ENCODE assay signal across 8 cellular contexts in genomic region chr20:833121-833449, GRCh38. TPM values are rescaled to one million over a fixed set of nuclear protein-coding genes. Genes with fewer than 3 reads are reported as not detected.
DNase-seq lines count a peak whose midpoint lies in the region; ATAC-seq, FAIRE-seq and TF ChIP-seq lines count a peak whose summit lies in the region.

No MANE protein-coding gene starts in this region.

- H3K79me2 ChIP-seq in astrocyte (ENCODE audit: insufficient read depth, low read length): peaks cover 23% of the 10 kb centered on the region

- H3K4me3 ChIP-seq in AG09309 (ENCODE audit: control insufficient read depth, low read depth, low read length) (peak overlapping the region; percentile 84), astrocyte (ENCODE audit: insufficient read depth, low read depth, low read length) (peak overlapping the region; percentile 85), mucosa of stomach (ENCODE audit: low read length) (no peak overlapping the region)

- no peaks in the 10 kb centered on the region for H3K27me3 ChIP-seq in astrocyte (ENCODE audit: insufficient read depth, low read length)
- H3K27me3 ChIP-seq in mucosa of stomach (ENCODE audit: control insufficient read depth, insufficient read depth, low read length): no peaks in the 10 kb centered on the region

- peak; percentile 2 for ATAC-seq in HG02973 (IDR thresholded peaks at IDR 0.05; ENCODE audit: unreplicated experiment)
- no peak for ATAC-seq in GM21825 (IDR thresholded peaks at IDR 0.05; ENCODE audit: unreplicated experiment)
- ATAC-seq in GM21528 (IDR thresholded peaks at IDR 0.05; ENCODE audit: low FRiP score, unreplicated experiment): no peak

- no peak for FAIRE-seq in astrocyte (lab: Jason Lieb, UNC)

- no peaks in the 10 kb centered on the region for H3K4me1 Mint-ChIP-seq in astrocyte (ENCODE audit: low read depth, unreplicated experiment)

- H3K4me3 Mint-ChIP-seq in astrocyte (ENCODE audit: unreplicated experiment): peak overlapping the region; percentile 83

- H3K27ac Mint-ChIP-seq in astrocyte (ENCODE audit: unreplicated experiment): peak overlapping the region; percentile 60

- H4K20me1 ChIP-seq in astrocyte (ENCODE audit: insufficient read depth, low read length): peaks cover 5% of the 10 kb centered on the region

- peaks cover 3% of the 10 kb centered on the region for H3K9me3 Mint-ChIP-seq in astrocyte (ENCODE audit: unreplicated experiment)

- peak overlapping the region; percentile 92 for H2AFZ ChIP-seq in astrocyte (ENCODE audit: low read depth, low read length)

- DNase-seq in AG09309 (ENCODE audit: low read depth): no peak
- no peak for DNase-seq in astrocyte (ENCODE audit: low read depth)
- no peak for DNase-seq in GM13977 (ENCODE audit: low spot score)
- no peak for DNase-seq in central memory CD4-positive, alpha-beta T cell

- H3K9me3 ChIP-seq in astrocyte (ENCODE audit: insufficient read depth, low read depth, low read length) (no peaks in the 10 kb centered on the region), mucosa of stomach (ENCODE audit: control insufficient read depth, low read length) (no peaks in the 10 kb centered on the region)

- in situ Hi-C loops in GM13977 (cut with MboI; ENCODE audit: low pct_unique_long_range_greater_than_20kb, low sequenced_read_pairs, unreplicated experiment): no loop called here

- H3K9ac ChIP-seq in astrocyte (ENCODE audit: low read length) (peak overlapping the region; percentile 85), mucosa of stomach (ENCODE audit: low read length) (peak overlapping the region; percentile 45)

- H3K36me3 ChIP-seq in astrocyte (ENCODE audit: insufficient read depth, low read length) (no peaks in the 10 kb centered on the region), mucosa of stomach (ENCODE audit: control insufficient read depth, insufficient read depth, low read length) (no peaks in the 10 kb centered on the region)

- H3K27ac ChIP-seq in astrocyte (ENCODE audit: low read depth, low read length): peak overlapping the region; percentile 86

- H3K4me1 ChIP-seq in astrocyte (ENCODE audit: insufficient read depth, low read length) (peaks cover 11% of the 10 kb centered on the region), mucosa of stomach (ENCODE audit: control insufficient read depth, insufficient read depth, low read length) (peaks cover 7% of the 10 kb centered on the region)

- no peaks in the 10 kb centered on the region for H3K36me3 Mint-ChIP-seq in astrocyte (ENCODE audit: low read depth, unreplicated experiment)

- TF ChIP-seq CTCF in AG09309 (IDR thresholded peaks at IDR 0.05; ENCODE audit: control insufficient read depth, insufficient read depth, low read depth, low read length, missing control alignments) (no peak), astrocyte (IDR thresholded peaks at IDR 0.05; ENCODE audit: insufficient read depth, low read depth, low read length) (no peak), GM13977 (IDR thresholded peaks at IDR 0.05; ENCODE audit: extremely low read depth, insufficient read depth, missing control alignments) (no peak)

- H3K4me2 ChIP-seq in astrocyte (ENCODE audit: low read length): peak overlapping the region; percentile 98

- peaks cover 12% of the 10 kb centered on the region for H3K27me3 Mint-ChIP-seq in astrocyte (ENCODE audit: low read depth, unreplicated experiment)

RNA-seq across cellular contexts. Expression of gene FAM110A, which starts 0.4 kb away (rescaled TPM):
- total RNA-seq in astrocyte: 1.2 and 1.4 TPM in 2 replicates
